In the genomic region with DNA sequence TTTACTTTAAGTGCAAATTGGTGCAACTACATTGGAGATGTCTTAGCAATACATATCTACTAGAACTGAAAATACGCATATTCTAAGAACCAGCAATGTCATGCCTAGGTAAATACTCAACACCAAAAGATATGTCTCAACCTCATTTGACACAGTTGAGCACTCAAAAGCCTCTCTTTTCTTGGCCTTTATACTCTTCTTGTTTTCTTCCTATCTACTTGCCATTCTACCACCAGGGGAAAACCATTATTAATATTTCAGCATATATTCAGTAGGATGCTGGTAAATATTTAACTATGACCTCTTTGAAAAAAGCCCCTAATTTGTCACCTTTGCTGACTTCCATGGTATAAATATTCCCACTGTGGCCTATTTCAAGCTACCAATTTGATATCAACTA, we compare ENCODE assay signal across 17 cellular contexts.
"Had no signal": no experiment of that assay in that cellular context is flagged by ENCODE, and none has a peak within 500 bp of the region (broad histone marks: within the 10 kb centered on the region; RNA-seq: fewer than 3 reads in every experiment).

No MANE protein-coding gene starts in this region.

- DNase-seq: activated CD4-positive, alpha-beta T cell treated with anti-CD3 and anti-CD28 coated beads for 4 hours; activated CD8-positive, alpha-beta memory T cell treated with anti-CD3 and anti-CD28 coated beads for 24 hours; activated naive CD4-positive, alpha-beta T cell treated with Interleukin-2 at 50 U/mL for 16 hours; aorta; cortex of kidney; effector CD8-positive, alpha-beta T cell; foreskin keratinocyte; glutamatergic neuron; hypothalamus; left ventricle myocardium inferior; mucosa of descending colon; naive thymus-derived CD4-positive, alpha-beta T cell; ovary; sigmoid colon; spleen had no signal

- H3K27ac Mint-ChIP-seq: memory B cell; naive thymus-derived CD4-positive, alpha-beta T cell; WTC11 had no signal

- H3K4me1 Mint-ChIP-seq: WTC11 had no signal

- ATAC-seq: foreskin keratinocyte; mucosa of descending colon; naive thymus-derived CD4-positive, alpha-beta T cell; WTC11 had no signal

- H3K27me3 Mint-ChIP-seq: memory B cell had no signal

- H3K4me3 Mint-ChIP-seq: memory B cell; naive thymus-derived CD4-positive, alpha-beta T cell; WTC11 had no signal

- H3K36me3 Mint-ChIP-seq: memory B cell; naive thymus-derived CD4-positive, alpha-beta T cell had no signal
